11 cellular contexts compared by ENCODE assay signal in the genomic region with DNA sequence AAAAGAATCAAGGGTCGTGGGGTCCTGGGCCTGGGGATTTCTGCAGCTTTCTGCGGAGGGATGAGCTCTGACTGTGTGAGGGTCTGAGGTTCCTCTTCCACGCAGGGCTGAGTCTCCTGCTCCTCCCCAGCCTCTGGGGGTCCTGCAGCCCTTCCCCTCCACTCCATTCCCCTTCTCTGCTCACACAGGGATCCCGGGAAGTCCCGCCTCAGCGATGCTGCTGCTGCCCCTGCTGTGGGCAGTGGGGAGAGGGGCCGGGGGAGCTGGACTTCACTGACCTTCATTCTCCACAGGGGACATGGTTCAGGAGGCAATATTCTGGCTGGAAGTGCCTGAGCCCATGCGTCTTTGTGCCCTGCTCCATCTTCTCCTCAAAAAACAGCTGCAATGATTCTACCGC. TPM values are rescaled to one million over a fixed set of nuclear protein-coding genes. Genes with fewer than 3 reads are reported as not detected.
"Had no signal": no experiment of that assay in that cellular context is flagged by ENCODE, and none has a peak within 500 bp of the region (broad histone marks: within the 10 kb centered on the region; RNA-seq: fewer than 3 reads in every experiment).

No MANE protein-coding gene starts in this region.

- H3K36me3 ChIP-seq: HAP-1 had no signal

- H3K9ac ChIP-seq: GM23248 had no signal

- H3K4me1 Mint-ChIP-seq: GM23338, H9 had no signal

- ATAC-seq: GM23338, HCT116 had no signal

- H3K4me1 ChIP-seq: HAP-1 had no signal

- H3K9me3 ChIP-seq: HAP-1 had no signal

- DNase-seq: GM23248, GOT3, H7, H9, HCEC 1CT, HFFc6 had no signal

- H3K4me3 Mint-ChIP-seq: GM23338, H9, HFFc6 had no signal

- H3K27ac ChIP-seq: GM23248 had no signal

- H2AFZ ChIP-seq: GM23248, GM23338 had no signal

- H3K4me3 ChIP-seq: GM23248, GM23338, HAP-1 had no signal

- H3K4me2 ChIP-seq: GM23338 had no signal

- H3K27ac Mint-ChIP-seq: GM23338, HFFc6 had no signal

RNA-seq across cellular contexts. Expression of gene CD33, which starts 26.2 kb away (rescaled TPM):
- total RNA-seq: GM23248, H1, HFFc6 had no signal
- polyA plus RNA-seq: GM23338 had no signal

RNA-seq across cellular contexts. Expression of gene SIGLECL1, which starts 52.2 kb away (rescaled TPM):
- total RNA-seq: GM23248, GM23338, H1, H7, H9, HFFc6 had no signal
- polyA plus RNA-seq: GM23248, GM23338, H1 had no signal

RNA-seq across cellular contexts. Expression of gene SIGLEC7, which starts 56.5 kb away (rescaled TPM):
- total RNA-seq: GM23248, GM23338, H1, H4, H7, H9, HFFc6 had no signal
- polyA plus RNA-seq: GM23248, GM23338, H1 had no signal
